Comparison of ENCODE assay signal across 16 cellular contexts in genomic region chr1:232899839-232900238, GRCh38. TPM values are rescaled to one million over a fixed set of nuclear protein-coding genes. Genes with fewer than 3 reads are reported as not detected.
A peak's percentile ranks its signal among the peaks of the same experiment; 100 is the strongest.
DNase-seq lines count a peak whose midpoint lies in the region; ATAC-seq, FAIRE-seq and TF ChIP-seq lines count a peak whose summit lies in the region.
"Had no signal": no experiment of that assay in that cellular context is flagged by ENCODE, and none has a peak within 500 bp of the region (broad histone marks: within the 10 kb centered on the region; RNA-seq: fewer than 3 reads in every experiment).

No MANE protein-coding gene starts in this region.

- H3K9ac ChIP-seq in mesendoderm (ENCODE audit: low read length), result no peak overlapping the region
- H3K9ac ChIP-seq: BLaER1 had no signal

- no peaks in the 10 kb centered on the region for H3K79me1 ChIP-seq in mesendoderm (ENCODE audit: low read length)

- H3K4me3 Mint-ChIP-seq in chondrocyte (ENCODE audit: unreplicated experiment), result no peak overlapping the region
- H3K4me3 Mint-ChIP-seq: CD8-positive, alpha-beta memory T cell; GM23338 had no signal

- H3K9me3 Mint-ChIP-seq in chondrocyte (ENCODE audit: low read depth), result peaks cover 2% of the 10 kb centered on the region
- H3K9me3 Mint-ChIP-seq: CD8-positive, alpha-beta memory T cell had no signal

- H3K56ac ChIP-seq in mesendoderm (ENCODE audit: low read length), result no peak overlapping the region

- no peak overlapping the region for H3K23ac ChIP-seq in mesendoderm (ENCODE audit: low read length)

- H3K4me2 ChIP-seq in mesendoderm (ENCODE audit: low read length), result no peak overlapping the region
- H3K4me2 ChIP-seq: BLaER1 had no signal

- no peak overlapping the region for H3K4ac ChIP-seq in mesendoderm (ENCODE audit: low read depth, low read length)

- no peak overlapping the region for H2BK120ac ChIP-seq in mesendoderm (ENCODE audit: low read depth, low read length)

- H2BK5ac ChIP-seq in mesendoderm (ENCODE audit: low read length), result no peak overlapping the region

- peaks cover 17% of the 10 kb centered on the region for H3K4me1 Mint-ChIP-seq in chondrocyte (ENCODE audit: low read depth)

- H4K8ac ChIP-seq in mesendoderm (ENCODE audit: low read depth, low read length), result no peak overlapping the region

- intact Hi-C loops in psoas muscle (cut with DNase I), result no loop called here

- H3K27me3 Mint-ChIP-seq in chondrocyte (ENCODE audit: low read depth), result no peaks in the 10 kb centered on the region

- H3K4me3 ChIP-seq in mesendoderm (ENCODE audit: low read length) (no peak overlapping the region), psoas muscle (no peak overlapping the region)
- H3K4me3 ChIP-seq: BLaER1, GM12878, GM23338 had no signal

- TF ChIP-seq CTCF in D721Med (IDR thresholded peaks at IDR 0.05; ENCODE audit: insufficient read depth, missing control alignments) (no peak), RWPE1 (conservative IDR thresholded peaks at IDR 0.05; ENCODE audit: low read depth) (no peak), psoas muscle (IDR thresholded peaks at IDR 0.05) (no peak), chondrocyte (IDR thresholded peaks at IDR 0.05) (no peak)

- DNase-seq in D721Med (ENCODE audit: insufficient read length, low spot score), result no peak
- DNase-seq in RWPE1 (ENCODE audit: low spot score), result peak; percentile 8
- DNase-seq in mesendoderm, result peak; percentile 7
- DNase-seq in psoas muscle, result no peak
- DNase-seq in chondrocyte (ENCODE audit: low spot score), result no peak
- no peak for DNase-seq in NK-92 treated with Interleukin-12 subunit alpha and Interleukin-12 subunit beta, amount 100 ng/mL, for 24 hours (lab: John Stamatoyannopoulos, UW)
- DNase-seq: AML-193; CD8-positive, alpha-beta memory T cell; DMS 273 treated with DMSO at 0.1 percent for 48 hours; H7; IMR-90 had no signal

- H3K27me3 ChIP-seq in mesendoderm (ENCODE audit: insufficient read depth, low read length, poor library complexity), result no peaks in the 10 kb centered on the region
- H3K27me3 ChIP-seq in psoas muscle (ENCODE audit: insufficient read depth in 3 of 3, low read length in 2 of 3), result no peaks in the 10 kb centered on the region
- H3K27me3 ChIP-seq: BLaER1 had no signal

- CTCF ChIA-PET in RWPE1 (lab: Yijun Ruan, JAX), result no interaction called here

- no peaks in the 10 kb centered on the region for H3K9me3 ChIP-seq in psoas muscle

- H3K27ac ChIP-seq in RWPE1 (no peak overlapping the region), mesendoderm (ENCODE audit: low read depth, low read length) (no peak overlapping the region), psoas muscle (peak overlapping the region; percentile 76)
- H3K27ac ChIP-seq: BLaER1 had no signal

- H3K4me1 ChIP-seq in mesendoderm (ENCODE audit: control insufficient read depth, low read depth, low read length) (peaks cover 8% of the 10 kb centered on the region), psoas muscle (peaks cover 28% of the 10 kb centered on the region)

- H3K36me3 Mint-ChIP-seq in chondrocyte (ENCODE audit: low read depth), result no peaks in the 10 kb centered on the region
- H3K36me3 Mint-ChIP-seq: CD8-positive, alpha-beta memory T cell had no signal

- POLR2A ChIA-PET in RWPE1 (lab: Yijun Ruan, JAX; ENCODE audit: low non-redundant PET), result no interaction called here

- no peaks in the 10 kb centered on the region for H3K79me2 ChIP-seq in mesendoderm (ENCODE audit: control insufficient read depth, insufficient read depth, low read length)

- no peak overlapping the region for H3K27ac Mint-ChIP-seq in chondrocyte (ENCODE audit: unreplicated experiment)
- H3K27ac Mint-ChIP-seq: CD8-positive, alpha-beta memory T cell; GM23338 had no signal

- H2AK5ac ChIP-seq in mesendoderm (ENCODE audit: low read length), result no peak overlapping the region

- H2BK15ac ChIP-seq in mesendoderm (replicated peaks; ENCODE audit: low read depth), result no peak overlapping the region

- no peak overlapping the region for H3K18ac ChIP-seq in mesendoderm (ENCODE audit: low read length)

- FAIRE-seq in D721Med (lab: Jason Lieb, UNC), result peak; percentile 81
- FAIRE-seq: GM12878, GM18507 had no signal

- peak in 3 of 4 donors; percentile 28 to 56 (median 45) for ATAC-seq in psoas muscle
- ATAC-seq in GM18867 (IDR thresholded peaks at IDR 0.05; ENCODE audit: unreplicated experiment), result no peak
- ATAC-seq: GM12878 had no signal

- H3K36me3 ChIP-seq in mesendoderm (ENCODE audit: control insufficient read depth, insufficient read depth, low read length) (no peaks in the 10 kb centered on the region), psoas muscle (ENCODE audit: insufficient read depth in 1 of 2, low read depth in 1 of 2) (no peaks in the 10 kb centered on the region)
- H3K36me3 ChIP-seq: BLaER1 had no signal

- no peak overlapping the region for H4K5ac ChIP-seq in mesendoderm (ENCODE audit: low read length)

RNA-seq across cellular contexts. Expression of gene NTPCR, which starts 50.6 kb away (rescaled TPM):
- 56.5 TPM for polyA plus RNA-seq in mesendoderm (2013, experiment 1 of 2)
- 53.2 TPM for polyA plus RNA-seq in mesendoderm (2013, experiment 2 of 2)
- total RNA-seq in psoas muscle (10 to 100 TPM; 37.2 to 72.0 (median 62.2) TPM), chondrocyte (24.8 to 39.6 TPM (median 28.5 TPM) in 3 replicates)
- 10 to 100 TPM; 34.8 to 75.1 (median 65.0) TPM for polyA plus RNA-seq in psoas muscle

Comparison
In these comparisons a context has a peak if more than half of its experiments do, and no peak if none do; other contexts are left out.
1. DNase-seq: peak in RWPE1 (single experiment) and mesendoderm (single experiment); none in D721Med (single experiment), psoas muscle (0 of 2), chondrocyte (single experiment) and NK-92 treated with Interleukin-12 subunit alpha and Interleukin-12 subunit beta, amount 100 ng/mL, for 24 hours (single experiment).